In genomic region chr3:71728632-71729342, GRCh38 we compare ENCODE assay signal across 12 cellular contexts. TPM values are rescaled to one million over a fixed set of nuclear protein-coding genes. Genes with fewer than 3 reads are reported as not detected.
DNase-seq lines count a peak whose midpoint lies in the region; ATAC-seq and TF ChIP-seq lines count a peak whose summit lies in the region.
"Had no signal": no experiment of that assay in that cellular context is flagged by ENCODE, and none has a peak within 500 bp of the region (broad histone marks: within the 10 kb centered on the region; RNA-seq: fewer than 3 reads in every experiment).

No MANE protein-coding gene starts in this region.

- CTCF ChIA-PET in WTC11 (lab: Charles Lee) = interaction anchor here (0.6 to 3.9 kb wide), 26 partner anchors 10 to 1362 kb away, joined by 3 to 53 read pairs (median 6); partner anchors contain the start of gene PROK2
- CTCF ChIA-PET in naive thymus-derived CD4-positive, alpha-beta T cell (lab: Charles Lee) = interaction anchor here (0.6 to 1.9 kb wide), 14 partner anchors 8 to 1221 kb away, joined by 3 to 15 read pairs (median 3); no protein-coding TSS in a partner anchor

- H3K4me3 Mint-ChIP-seq in WTC11 = no peak overlapping the region
- H3K4me3 Mint-ChIP-seq in naive thymus-derived CD4-positive, alpha-beta T cell = peak overlapping the region in 3 of 10 donors; percentile 29 to 36 (median 30)

- H3K36me3 Mint-ChIP-seq in WTC11 = no peaks in the 10 kb centered on the region
- H3K36me3 Mint-ChIP-seq in naive thymus-derived CD4-positive, alpha-beta T cell = peaks cover 0 to 4% (median 0%) of the 10 kb centered on the region in 5 donors

- no peak overlapping the region for H3K9ac ChIP-seq in Karpas-422 (ENCODE audit: low read length)

- H3K36me3 ChIP-seq in Karpas-422 (ENCODE audit: insufficient read depth, low read length) = no peaks in the 10 kb centered on the region
- peaks cover 0 to 3% (median 0%) of the 10 kb centered on the region in 3 experiments for H3K36me3 ChIP-seq in naive thymus-derived CD4-positive, alpha-beta T cell (ENCODE audit: control insufficient read depth in 2 of 3, insufficient read depth in 3 of 3, low read length in 3 of 3)
- H3K36me3 ChIP-seq: upper lobe of right lung had no signal

- POLR2A ChIA-PET in WTC11 (lab: Charles Lee) = interaction anchor here (0.6 to 1.1 kb wide), 2 partner anchors 56 to 130 kb away, joined by 3 to 4 read pairs; no protein-coding TSS in a partner anchor
- POLR2A ChIA-PET in naive thymus-derived CD4-positive, alpha-beta T cell (lab: Charles Lee) = no interaction called here

- H4K20me1 ChIP-seq in Karpas-422 (ENCODE audit: insufficient read depth, low read depth, low read length) = no peaks in the 10 kb centered on the region

- ATAC-seq in WTC11 (peak; percentile 3; the same call in 1 of the 2 replicates), GM21381 (IDR thresholded peaks at IDR 0.05; ENCODE audit: unreplicated experiment) (no peak), HG03342 (IDR thresholded peaks at IDR 0.05; ENCODE audit: unreplicated experiment) (no peak)
- ATAC-seq in naive thymus-derived CD4-positive, alpha-beta T cell = no peak

- no peak overlapping the region for H3K27ac Mint-ChIP-seq in WTC11
- H3K27ac Mint-ChIP-seq in naive thymus-derived CD4-positive, alpha-beta T cell = peak overlapping the region in 8 of 9 donors; percentile 36 to 84 (median 51)

- no peak overlapping the region for H2AFZ ChIP-seq in Karpas-422 (ENCODE audit: low read length)

- DNase-seq in NCI-H1417 (lab: John Stamatoyannopoulos, UW) (peak in 2 of 3 experiments; percentile 74 to 90), NCI-H1417 treated with DMSO at 0.1 percent for 48 hours (lab: John Stamatoyannopoulos, UW) (no peak), Karpas-422 (peak; percentile 64), WTC11 (ENCODE audit: low spot score) (peak; percentile 49)
- peak in 2 of 9 donors; percentile 17 to 36 for DNase-seq in naive thymus-derived CD4-positive, alpha-beta T cell
- DNase-seq in stimulated activated CD4-positive, alpha-beta T cell treated with anti-CD3 and anti-CD28 coated beads, Interleukin-1b, Interleukin-23, amount 100 ng/mL, for 48 hours = no peak
- DNase-seq: ACHN, foreskin melanocyte, naive B cell, upper lobe of right lung had no signal

- peaks cover 54% of the 10 kb centered on the region for H3K4me1 Mint-ChIP-seq in WTC11
- H3K4me1 Mint-ChIP-seq in naive thymus-derived CD4-positive, alpha-beta T cell = peaks cover 37 to 58% (median 50%) of the 10 kb centered on the region in 7 donors

- no peaks in the 10 kb centered on the region for H3K9me2 ChIP-seq in Karpas-422 (replicated peaks; ENCODE audit: insufficient read depth, low read length)

- H3K79me2 ChIP-seq in Karpas-422 (ENCODE audit: low read length) = no peaks in the 10 kb centered on the region

- H3K27me3 Mint-ChIP-seq in WTC11 (ENCODE audit: low read depth) = peaks cover 27% of the 10 kb centered on the region
- H3K27me3 Mint-ChIP-seq in naive thymus-derived CD4-positive, alpha-beta T cell = no peaks in the 10 kb centered on the region

- H3K4me1 ChIP-seq in Karpas-422 (ENCODE audit: low read length) = peaks cover 9% of the 10 kb centered on the region
- H3K4me1 ChIP-seq in naive thymus-derived CD4-positive, alpha-beta T cell (ENCODE audit: control insufficient read depth in 2 of 2, insufficient read depth in 2 of 2, low read length in 2 of 2) = peaks cover 20 to 29% of the 10 kb centered on the region in 2 donors

- no peaks in the 10 kb centered on the region for H3K27me3 ChIP-seq in Karpas-422 (ENCODE audit: low read length)
- no peaks in the 10 kb centered on the region for H3K27me3 ChIP-seq in naive thymus-derived CD4-positive, alpha-beta T cell (ENCODE audit: control insufficient read depth in 2 of 2, insufficient read depth in 2 of 2, low read length in 2 of 2)
- H3K27me3 ChIP-seq: upper lobe of right lung had no signal

- H3K27ac ChIP-seq in Karpas-422 (ENCODE audit: low read length) = no peak overlapping the region
- H3K27ac ChIP-seq in naive thymus-derived CD4-positive, alpha-beta T cell (ENCODE audit: low read depth, low read length) = no peak overlapping the region
- H3K27ac ChIP-seq: upper lobe of right lung had no signal

- H3K9me3 ChIP-seq in Karpas-422 (ENCODE audit: low read length) = no peaks in the 10 kb centered on the region
- no peaks in the 10 kb centered on the region for H3K9me3 ChIP-seq in naive thymus-derived CD4-positive, alpha-beta T cell (ENCODE audit: control insufficient read depth in 2 of 3, low read length in 3 of 3)
- H3K9me3 ChIP-seq: upper lobe of right lung had no signal

- H3K9me3 Mint-ChIP-seq in WTC11 = no peaks in the 10 kb centered on the region
- H3K9me3 Mint-ChIP-seq in naive thymus-derived CD4-positive, alpha-beta T cell = peaks cover 0 to 4% (median 0%) of the 10 kb centered on the region in 11 donors
- H3K9me3 Mint-ChIP-seq: naive B cell had no signal

- H3K4me3 ChIP-seq in Karpas-422 (ENCODE audit: low read length) = no peak overlapping the region
- no peak overlapping the region for H3K4me3 ChIP-seq in naive thymus-derived CD4-positive, alpha-beta T cell (ENCODE audit: low read length)
- H3K4me3 ChIP-seq: upper lobe of right lung had no signal

- intact Hi-C loops in naive thymus-derived CD4-positive, alpha-beta T cell (cut with micrococcal nuclease) = loop anchor here (1.0 to 10.0 kb wide), 11 partner anchors 54 to 1359 kb away; no protein-coding TSS in a partner anchor

- no peak for TF ChIP-seq CTCF in WTC11 (IDR thresholded peaks at IDR 0.05)

- H3K4me2 ChIP-seq in Karpas-422 (ENCODE audit: low read depth, low read length, poor library complexity, severe bottlenecking) = no peak overlapping the region

TF ChIP-seq in WTC11, 78 proteins besides CTCF, POLR2A, EP300 and RAD21:
- TF ChIP-seq GTF2I (CRISPR knock-in tag; conservative IDR thresholded peaks at IDR 0.05) = 0 out of 2 replicates have a peak, but pooled peaks have one; percentile 6
- TF ChIP-seq CBFB (CRISPR knock-in tag; IDR thresholded peaks at IDR 0.05; ENCODE audit: low read depth) = no peak
- TF ChIP-seq, protein P1, sequence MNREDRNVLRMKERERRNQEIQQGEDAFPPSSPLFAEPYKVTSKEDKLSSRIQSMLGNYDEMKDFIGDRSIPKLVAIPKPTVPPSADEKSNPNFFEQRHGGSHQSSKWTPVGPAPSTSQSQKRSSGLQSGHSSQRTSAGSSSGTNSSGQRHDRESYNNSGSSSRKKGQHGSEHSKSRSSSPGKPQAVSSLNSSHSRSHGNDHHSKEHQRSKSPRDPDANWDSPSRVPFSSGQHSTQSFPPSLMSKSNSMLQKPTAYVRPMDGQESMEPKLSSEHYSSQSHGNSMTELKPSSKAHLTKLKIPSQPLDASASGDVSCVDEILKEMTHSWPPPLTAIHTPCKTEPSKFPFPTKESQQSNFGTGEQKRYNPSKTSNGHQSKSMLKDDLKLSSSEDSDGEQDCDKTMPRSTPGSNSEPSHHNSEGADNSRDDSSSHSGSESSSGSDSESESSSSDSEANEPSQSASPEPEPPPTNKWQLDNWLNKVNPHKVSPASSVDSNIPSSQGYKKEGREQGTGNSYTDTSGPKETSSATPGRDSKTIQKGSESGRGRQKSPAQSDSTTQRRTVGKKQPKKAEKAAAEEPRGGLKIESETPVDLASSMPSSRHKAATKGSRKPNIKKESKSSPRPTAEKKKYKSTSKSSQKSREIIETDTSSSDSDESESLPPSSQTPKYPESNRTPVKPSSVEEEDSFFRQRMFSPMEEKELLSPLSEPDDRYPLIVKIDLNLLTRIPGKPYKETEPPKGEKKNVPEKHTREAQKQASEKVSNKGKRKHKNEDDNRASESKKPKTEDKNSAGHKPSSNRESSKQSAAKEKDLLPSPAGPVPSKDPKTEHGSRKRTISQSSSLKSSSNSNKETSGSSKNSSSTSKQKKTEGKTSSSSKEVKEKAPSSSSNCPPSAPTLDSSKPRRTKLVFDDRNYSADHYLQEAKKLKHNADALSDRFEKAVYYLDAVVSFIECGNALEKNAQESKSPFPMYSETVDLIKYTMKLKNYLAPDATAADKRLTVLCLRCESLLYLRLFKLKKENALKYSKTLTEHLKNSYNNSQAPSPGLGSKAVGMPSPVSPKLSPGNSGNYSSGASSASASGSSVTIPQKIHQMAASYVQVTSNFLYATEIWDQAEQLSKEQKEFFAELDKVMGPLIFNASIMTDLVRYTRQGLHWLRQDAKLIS (CRISPR knock-in tag; IDR thresholded peaks at IDR 0.05; ENCODE audit: borderline replicate concordance) = no peak
- TF ChIP-seq, protein P2, sequence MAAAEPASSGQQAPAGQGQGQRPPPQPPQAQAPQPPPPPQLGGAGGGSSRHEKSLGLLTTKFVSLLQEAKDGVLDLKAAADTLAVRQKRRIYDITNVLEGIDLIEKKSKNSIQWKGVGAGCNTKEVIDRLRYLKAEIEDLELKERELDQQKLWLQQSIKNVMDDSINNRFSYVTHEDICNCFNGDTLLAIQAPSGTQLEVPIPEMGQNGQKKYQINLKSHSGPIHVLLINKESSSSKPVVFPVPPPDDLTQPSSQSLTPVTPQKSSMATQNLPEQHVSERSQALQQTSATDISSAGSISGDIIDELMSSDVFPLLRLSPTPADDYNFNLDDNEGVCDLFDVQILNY (CRISPR knock-in tag; IDR thresholded peaks at IDR 0.05) = no peak

RNA-seq across cellular contexts. Expression of gene EIF4E3, which starts 3.6 kb away (rescaled TPM):
- total RNA-seq in Karpas-422 (2014; rRNA removed; shearing (Covaris generic); ENCODE audit: low replicate concordance) = not detected in 2 replicates
- 14.0 to 16.5 TPM (median 14.3 TPM) in 3 replicates for total RNA-seq in WTC11 (2021)
- 10 to 100 TPM; 28.5 to 72.8 (median 39.2) TPM for total RNA-seq in naive thymus-derived CD4-positive, alpha-beta T cell
- 10 to 100 TPM; 17.7 to 26.1 TPM for polyA plus RNA-seq in naive thymus-derived CD4-positive, alpha-beta T cell

RNA-seq across cellular contexts. Expression of gene GPR27, which starts 24.9 kb away (rescaled TPM):
- total RNA-seq in Karpas-422 (2014; rRNA removed; shearing (Covaris generic); ENCODE audit: low replicate concordance) = not detected in 2 replicates
- 14.7 to 16.4 TPM (median 14.8 TPM) in 3 replicates for total RNA-seq in WTC11 (2021)
- 1 to 10 TPM in 1 of 5 experiments, under 1 TPM in 1, not detected in 3; 0.24 to 4.7 TPM for total RNA-seq in naive thymus-derived CD4-positive, alpha-beta T cell
- under 1 TPM in 1 of 2 donors, not detected in 1; 0.60 TPM for polyA plus RNA-seq in naive thymus-derived CD4-positive, alpha-beta T cell

RNA-seq across cellular contexts. Expression of gene PROK2, which starts 56.2 kb away (rescaled TPM):
- not detected in 2 replicates for total RNA-seq in Karpas-422 (2014; rRNA removed; shearing (Covaris generic); ENCODE audit: low replicate concordance)
- 0.92 to 2.0 TPM (median 1.4 TPM) in 3 replicates for total RNA-seq in WTC11 (2021)
- 10 to 100 TPM in 1 of 5 experiments, not detected in 4; 14.1 TPM for total RNA-seq in naive thymus-derived CD4-positive, alpha-beta T cell
- polyA plus RNA-seq in naive thymus-derived CD4-positive, alpha-beta T cell = not detected

Comparison
In these comparisons a context has a peak if more than half of its experiments do, and no peak if none do; other contexts are left out.
1. DNase-seq: peak in NCI-H1417 (2 of 3), Karpas-422 (single experiment) and WTC11 (single experiment); none in NCI-H1417 treated with DMSO at 0.1 percent for 48 hours (single experiment) and stimulated activated CD4-positive, alpha-beta T cell treated with anti-CD3 and anti-CD28 coated beads, Interleukin-1b, Interleukin-23, amount 100 ng/mL, for 48 hours (single experiment).
2. RNA of gene EIF4E3, which starts 3.6 kb away (total RNA-seq): 28.5 to 72.8 TPM in naive thymus-derived CD4-positive, alpha-beta T cell and 14.0 to 16.5 TPM in WTC11; not detected in Karpas-422; every median in the first group is over 10 times any median in the second.